ENCODE assay signal across 21 cellular contexts in genomic region chr20:38847840-38848239, GRCh38. TPM values are rescaled to one million over a fixed set of nuclear protein-coding genes. Genes with fewer than 3 reads are reported as not detected.
DNase-seq lines count a peak whose midpoint lies in the region; ATAC-seq and TF ChIP-seq lines count a peak whose summit lies in the region.
"Had no signal": no experiment of that assay in that cellular context is flagged by ENCODE, and none has a peak within 500 bp of the region (broad histone marks: within the 10 kb centered on the region; RNA-seq: fewer than 3 reads in every experiment).

No MANE protein-coding gene starts in this region.

- H3K4me1 Mint-ChIP-seq in activated T-cell treated with anti-CD3 and anti-CD28 coated beads, Interleukin-2, amount 50 U/mL, for 24 hours (ENCODE audit: low read depth), result peaks cover 80% of the 10 kb centered on the region
- peaks cover 88% of the 10 kb centered on the region for H3K4me1 Mint-ChIP-seq in activated T-cell treated with anti-CD3 and anti-CD28 coated beads, Interleukin-2, amount 50 U/mL, for 72 hours (ENCODE audit: low read depth)
- H3K4me1 Mint-ChIP-seq in IgD-negative memory B cell, result peaks cover 63 to 72% (median 64%) of the 10 kb centered on the region in 3 donors
- H3K4me1 Mint-ChIP-seq in activated B cell treated with CpG ODN at 0.5 μM for 24 hours, result peaks cover 91% of the 10 kb centered on the region
- peaks cover 51% of the 10 kb centered on the region for H3K4me1 Mint-ChIP-seq in memory B cell

- no peak overlapping the region for H3K4me3 Mint-ChIP-seq in activated T-cell treated with anti-CD3 and anti-CD28 coated beads, Interleukin-2, amount 50 U/mL, for 24 hours
- no peak overlapping the region for H3K4me3 Mint-ChIP-seq in activated T-cell treated with anti-CD3 and anti-CD28 coated beads, Interleukin-2, amount 50 U/mL, for 72 hours
- H3K4me3 Mint-ChIP-seq in IgD-negative memory B cell, result peak overlapping the region in 3 of 4 donors; percentile 45 to 87 (median 83)
- H3K4me3 Mint-ChIP-seq in activated B cell treated with CpG ODN at 0.5 μM for 24 hours, result no peak overlapping the region
- H3K4me3 Mint-ChIP-seq in memory B cell, result no peak overlapping the region

- ATAC-seq in activated T-cell treated with anti-CD3 and anti-CD28 coated beads, Interleukin-2, amount 50 U/mL, for 72 hours (replicated peaks in 1 of 2), result no peak
- ATAC-seq in activated B cell treated with CpG ODN at 0.5 μM for 24 hours (ENCODE audit: low read depth) (no peak), memory B cell (ENCODE audit: low read depth) (no peak), Right ventricle myocardium superior (ENCODE audit: poor library complexity) (no peak)
- ATAC-seq: HCT116 had no signal

- CTCF ChIA-PET in activated B cell treated with CpG ODN at 0.5 μM for 24 hours (lab: Charles Lee), result interaction anchor here (1.6 kb wide), 1 partner anchor 11 kb away, joined by 7 read pairs; no protein-coding TSS in a partner anchor

- H3K9me3 Mint-ChIP-seq in activated T-cell treated with anti-CD3 and anti-CD28 coated beads, Interleukin-2, amount 50 U/mL, for 24 hours, result peaks cover 2% of the 10 kb centered on the region
- H3K9me3 Mint-ChIP-seq in activated T-cell treated with anti-CD3 and anti-CD28 coated beads, Interleukin-2, amount 50 U/mL, for 72 hours, result peaks cover 0 to 1% of the 10 kb centered on the region in 2 donors
- H3K9me3 Mint-ChIP-seq in IgD-negative memory B cell (peaks cover 0 to 2% (median 0%) of the 10 kb centered on the region in 3 donors), activated B cell treated with CpG ODN at 0.5 μM for 24 hours (no peaks in the 10 kb centered on the region), memory B cell (peaks cover 1% of the 10 kb centered on the region)
- H3K9me3 Mint-ChIP-seq: CD8-positive, alpha-beta memory T cell had no signal

- no peak for DNase-seq in activated T-cell treated with anti-CD3 and anti-CD28 coated beads, Interleukin-2, amount 50 U/mL, for 24 hours
- DNase-seq in activated T-cell treated with anti-CD3 and anti-CD28 coated beads, Interleukin-2, amount 50 U/mL, for 72 hours, result no peak
- DNase-seq in activated B cell treated with CpG ODN at 0.5 μM for 24 hours, result no peak
- no peak for DNase-seq in memory B cell (ENCODE audit: low spot score in 2 of 2)
- no peak for DNase-seq in DMS153 treated with DMSO at 0.1 percent for 48 hours (lab: John Stamatoyannopoulos, UW; ENCODE audit: unreplicated experiment)
- no peak for DNase-seq in AG20443 (ENCODE audit: low spot score)
- no peak for DNase-seq in Right ventricle myocardium superior
- DNase-seq: CD8-positive, alpha-beta memory T cell; DND-41; Kasumi-1; NCI-H1105; NCI-H146; NCI-H2029; NCI-H446 treated with DMSO at 0.1 percent for 48 hours; NCI-H82; NK-92 treated with Interleukin-12 subunit alpha and Interleukin-12 subunit beta, amount 100 ng/mL, for 24 hours; RPMI8226; SHP77 had no signal

- POLR2A ChIA-PET in activated B cell treated with CpG ODN at 0.5 μM for 24 hours (lab: Charles Lee), result interaction anchor here (2.3 to 3.3 kb wide), 2 partner anchors 10 to 41 kb away, joined by 7 to 31 read pairs; no protein-coding TSS in a partner anchor

- intact Hi-C loops in activated B cell treated with CpG ODN at 0.5 μM for 24 hours (cut with micrococcal nuclease) (no loop called here), Right ventricle myocardium superior (cut with DNase I) (no loop called here)

- TF ChIP-seq CTCF in activated B cell treated with CpG ODN at 0.5 μM for 24 hours (IDR thresholded peaks at IDR 0.05), result no peak

- peak overlapping the region; percentile 82 for H3K27ac Mint-ChIP-seq in activated T-cell treated with anti-CD3 and anti-CD28 coated beads, Interleukin-2, amount 50 U/mL, for 24 hours
- no peak overlapping the region for H3K27ac Mint-ChIP-seq in activated T-cell treated with anti-CD3 and anti-CD28 coated beads, Interleukin-2, amount 50 U/mL, for 72 hours
- H3K27ac Mint-ChIP-seq in IgD-negative memory B cell (peak overlapping the region; percentile 85 to 99 (median 90)), activated B cell treated with CpG ODN at 0.5 μM for 24 hours (peak overlapping the region; percentile 54), memory B cell (peak overlapping the region; percentile 93)

- H3K36me3 Mint-ChIP-seq in activated T-cell treated with anti-CD3 and anti-CD28 coated beads, Interleukin-2, amount 50 U/mL, for 24 hours (ENCODE audit: low read depth), result peaks cover 88% of the 10 kb centered on the region
- H3K36me3 Mint-ChIP-seq in activated T-cell treated with anti-CD3 and anti-CD28 coated beads, Interleukin-2, amount 50 U/mL, for 72 hours (ENCODE audit: insufficient read depth in 2 of 2), result peaks cover 11 to 37% of the 10 kb centered on the region in 2 donors
- peaks cover 4% of the 10 kb centered on the region for H3K36me3 Mint-ChIP-seq in IgD-negative memory B cell
- peaks cover 51% of the 10 kb centered on the region for H3K36me3 Mint-ChIP-seq in activated B cell treated with CpG ODN at 0.5 μM for 24 hours (ENCODE audit: low read depth)
- H3K36me3 Mint-ChIP-seq in memory B cell, result peaks cover 23% of the 10 kb centered on the region

- H3K27me3 Mint-ChIP-seq in activated T-cell treated with anti-CD3 and anti-CD28 coated beads, Interleukin-2, amount 50 U/mL, for 24 hours, result no peaks in the 10 kb centered on the region
- no peaks in the 10 kb centered on the region for H3K27me3 Mint-ChIP-seq in activated T-cell treated with anti-CD3 and anti-CD28 coated beads, Interleukin-2, amount 50 U/mL, for 72 hours (ENCODE audit: low read depth)
- H3K27me3 Mint-ChIP-seq in IgD-negative memory B cell, result no peaks in the 10 kb centered on the region
- no peaks in the 10 kb centered on the region for H3K27me3 Mint-ChIP-seq in activated B cell treated with CpG ODN at 0.5 μM for 24 hours
- H3K27me3 Mint-ChIP-seq in memory B cell, result no peaks in the 10 kb centered on the region
- H3K27me3 Mint-ChIP-seq: CD8-positive, alpha-beta memory T cell had no signal

RNA-seq across cellular contexts. Expression of gene PPP1R16B, which starts 42.3 kb away (rescaled TPM):
- 100 to 1,000 TPM; 143 to 184 TPM for total RNA-seq in activated T-cell treated with anti-CD3 and anti-CD28 coated beads, Interleukin-2, amount 50 U/mL, for 72 hours
- 68.0 TPM for polyA plus RNA-seq in IgD-negative memory B cell
- total RNA-seq in activated B cell treated with CpG ODN at 0.5 μM for 24 hours (98.3 and 99.3 TPM in 2 replicates), Right ventricle myocardium superior (6.8 TPM)
- total RNA-seq: M059J had no signal

Comparison
In these comparisons a context has a peak if more than half of its experiments do, and no peak if none do; other contexts are left out.
1. H3K4me3 Mint-ChIP-seq: peak in IgD-negative memory B cell (3 of 4); none in activated T-cell treated with anti-CD3 and anti-CD28 coated beads, Interleukin-2, amount 50 U/mL, for 24 hours (single experiment), activated T-cell treated with anti-CD3 and anti-CD28 coated beads, Interleukin-2, amount 50 U/mL, for 72 hours (0 of 2), activated B cell treated with CpG ODN at 0.5 μM for 24 hours (single experiment) and memory B cell (single experiment).
2. RNA of gene PPP1R16B, which starts 42.3 kb away (total RNA-seq): 143 to 184 TPM in activated T-cell treated with anti-CD3 and anti-CD28 coated beads, Interleukin-2, amount 50 U/mL, for 72 hours and 98.3 to 99.3 TPM in activated B cell treated with CpG ODN at 0.5 μM for 24 hours; 6.8 TPM in Right ventricle myocardium superior (single experiment); every median in the first group is over 10 times any median in the second.